ENCODE assay signal across 20 cellular contexts in the genomic region with DNA sequence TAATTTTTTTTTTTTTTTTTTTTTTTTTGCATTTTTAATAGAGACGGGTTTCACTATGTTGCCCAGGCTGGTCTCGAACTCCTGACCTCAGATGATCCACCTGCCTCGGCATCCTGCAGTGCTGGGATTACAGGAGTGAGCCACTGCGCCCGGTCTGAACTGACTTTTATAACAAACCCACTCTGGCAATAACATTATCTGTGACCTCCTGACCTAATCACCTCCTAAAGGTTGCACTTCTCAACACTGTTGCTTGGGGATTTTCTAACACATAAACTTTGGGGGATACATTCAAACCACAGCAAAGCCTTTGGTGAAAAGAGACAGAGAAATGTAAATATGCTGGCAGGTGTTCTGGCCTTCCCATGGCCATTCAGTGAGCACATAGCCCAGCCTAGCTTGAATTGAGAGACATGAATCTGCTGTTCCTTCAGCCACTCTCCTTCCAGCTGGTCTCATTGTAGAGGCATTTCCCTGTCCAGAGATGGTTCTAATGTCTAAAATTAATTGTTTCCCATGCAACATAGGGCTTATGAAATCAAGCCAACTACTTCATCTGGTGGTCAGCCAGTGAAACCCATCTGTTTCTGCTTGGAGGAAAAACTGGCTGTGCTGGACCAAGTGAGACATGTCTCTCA. TPM values are rescaled to one million over a fixed set of nuclear protein-coding genes. Genes with fewer than 3 reads are reported as not detected.
A peak's percentile ranks its signal among the peaks of the same experiment; 100 is the strongest.
DNase-seq lines count a peak whose midpoint lies in the region; ATAC-seq, FAIRE-seq and TF ChIP-seq lines count a peak whose summit lies in the region.
"Had no signal": no experiment of that assay in that cellular context is flagged by ENCODE, and none has a peak within 500 bp of the region (broad histone marks: within the 10 kb centered on the region; RNA-seq: fewer than 3 reads in every experiment).

No MANE protein-coding gene starts in this region.

- H3K9me3 Mint-ChIP-seq in astrocyte (ENCODE audit: unreplicated experiment), result no peaks in the 10 kb centered on the region
- H3K9me3 Mint-ChIP-seq in activated CD8-positive, alpha-beta T cell treated with anti-CD3 and anti-CD28 coated beads for 36 hours, result no peaks in the 10 kb centered on the region
- H3K9me3 Mint-ChIP-seq: activated B cell treated with CpG ODN at 0.5 μM for 24 hours; activated T-cell treated with anti-CD3 and anti-CD28 coated beads, Interleukin-2, amount 50 U/mL, for 4 hours; immature natural killer cell; stimulated activated naive B cell treated with anti-CD40 and anti-IgM and Interleukin-4, amounts not matched to agents 10 μg/mL and 1 μg/mL and 100 μg/mL, for 72 hours; T-helper 2 cell treated with Interferon-gamma antibody and Interleukin-4, amounts not matched to agents 5 μg/mL and 100 μg/mL, for 36 hours had no signal

- TF ChIP-seq CTCF in AG10803 (conservative IDR thresholded peaks at IDR 0.05; ENCODE audit: low read length) (no peak; the same call in 1 of the 2 replicates), GM12865 (IDR thresholded peaks at IDR 0.05; ENCODE audit: insufficient read depth, low read depth, low read length, missing control alignments) (no peak), astrocyte (IDR thresholded peaks at IDR 0.05; ENCODE audit: insufficient read depth, low read depth, low read length) (no peak), cardiac muscle cell (IDR thresholded peaks at IDR 0.05; ENCODE audit: low read depth, low read length) (no peak), omental fat pad (IDR thresholded peaks at IDR 0.05) (no peak), hepatocyte (IDR thresholded peaks at IDR 0.05; ENCODE audit: poor library complexity) (no peak)
- TF ChIP-seq CTCF in activated CD8-positive, alpha-beta T cell treated with anti-CD3 and anti-CD28 coated beads for 36 hours (IDR thresholded peaks at IDR 0.05), result no peak

- H3K4me3 ChIP-seq in AG10803 (ENCODE audit: low read length) (no peak overlapping the region), GM12865 (ENCODE audit: low read depth, low read length) (no peak overlapping the region), astrocyte (ENCODE audit: insufficient read depth, low read depth, low read length) (no peak overlapping the region), cardiac muscle cell (no peak overlapping the region), small intestine (ENCODE audit: low read depth in 1 of 2, low read length in 2 of 2) (no peak overlapping the region), hepatocyte (no peak overlapping the region)
- H3K4me3 ChIP-seq: HAP-1 had no signal

- H3K27ac Mint-ChIP-seq in astrocyte (ENCODE audit: unreplicated experiment), result no peak overlapping the region
- H3K27ac Mint-ChIP-seq in activated CD8-positive, alpha-beta T cell treated with anti-CD3 and anti-CD28 coated beads for 36 hours, result no peak overlapping the region
- H3K27ac Mint-ChIP-seq: activated B cell treated with CpG ODN at 0.5 μM for 24 hours; activated CD8-positive, alpha-beta T cell treated with anti-CD3 and anti-CD28 coated beads, Interleukin-2, amount 10 ng/mL, durations not matched to agents 7 days and 5 days; activated naive CD8-positive, alpha-beta T cell; stimulated activated naive B cell treated with anti-CD40 and anti-IgM and Interleukin-4, amounts not matched to agents 10 μg/mL and 1 μg/mL and 100 μg/mL, for 72 hours; T-helper 2 cell treated with Interferon-gamma antibody and Interleukin-4, amounts not matched to agents 5 μg/mL and 100 μg/mL, for 36 hours had no signal

- H3K4me3 Mint-ChIP-seq in astrocyte (ENCODE audit: unreplicated experiment), result no peak overlapping the region
- no peak overlapping the region for H3K4me3 Mint-ChIP-seq in activated CD8-positive, alpha-beta T cell treated with anti-CD3 and anti-CD28 coated beads for 36 hours
- H3K4me3 Mint-ChIP-seq: activated B cell treated with CpG ODN at 0.5 μM for 24 hours; activated CD8-positive, alpha-beta T cell treated with anti-CD3 and anti-CD28 coated beads, Interleukin-2, amount 10 ng/mL, durations not matched to agents 7 days and 5 days; activated naive CD8-positive, alpha-beta T cell; activated T-cell treated with anti-CD3 and anti-CD28 coated beads, Interleukin-2, amount 50 U/mL, for 4 hours; immature natural killer cell; stimulated activated naive B cell treated with anti-CD40 and anti-IgM and Interleukin-4, amounts not matched to agents 10 μg/mL and 1 μg/mL and 100 μg/mL, for 72 hours; T-helper 2 cell treated with Interferon-gamma antibody and Interleukin-4, amounts not matched to agents 5 μg/mL and 100 μg/mL, for 36 hours had no signal

- no peaks in the 10 kb centered on the region for H3K27me3 ChIP-seq in astrocyte (ENCODE audit: insufficient read depth, low read length)
- H3K27me3 ChIP-seq in cardiac muscle cell, result no peaks in the 10 kb centered on the region
- no peaks in the 10 kb centered on the region for H3K27me3 ChIP-seq in small intestine (ENCODE audit: control insufficient read depth in 2 of 2, insufficient read depth in 2 of 2, low read length in 2 of 2)
- no peaks in the 10 kb centered on the region for H3K27me3 ChIP-seq in hepatocyte
- H3K27me3 ChIP-seq: brain microvascular endothelial cell, neutrophil had no signal

- no peaks in the 10 kb centered on the region for H3K9me3 ChIP-seq in astrocyte (ENCODE audit: insufficient read depth, low read depth, low read length)
- H3K9me3 ChIP-seq in cardiac muscle cell (ENCODE audit: low read depth), result no peaks in the 10 kb centered on the region
- no peaks in the 10 kb centered on the region for H3K9me3 ChIP-seq in small intestine (ENCODE audit: control insufficient read depth, low read depth)
- no peaks in the 10 kb centered on the region for H3K9me3 ChIP-seq in hepatocyte (ENCODE audit: low read depth)
- H3K9me3 ChIP-seq: HAP-1, neutrophil had no signal

- POLR2A ChIA-PET in activated CD8-positive, alpha-beta T cell treated with anti-CD3 and anti-CD28 coated beads for 36 hours (lab: Charles Lee), result interaction anchor here (0.9 to 1.4 kb wide), 2 partner anchors 14 to 64 kb away, joined by 3 to 4 read pairs; no protein-coding TSS in a partner anchor

- intact Hi-C loops in activated CD8-positive, alpha-beta T cell treated with anti-CD3 and anti-CD28 coated beads for 36 hours (cut with micrococcal nuclease), result no loop called here

- no peaks in the 10 kb centered on the region for H3K9me2 ChIP-seq in hepatocyte (replicated peaks; ENCODE audit: insufficient read depth)

- H3K4me1 ChIP-seq in astrocyte (ENCODE audit: insufficient read depth, low read length), result no peaks in the 10 kb centered on the region
- H3K4me1 ChIP-seq in cardiac muscle cell (ENCODE audit: low read depth), result peaks cover 12% of the 10 kb centered on the region
- peaks cover 0 to 2% of the 10 kb centered on the region in 2 donors for H3K4me1 ChIP-seq in small intestine (ENCODE audit: control insufficient read depth in 2 of 2, insufficient read depth in 1 of 2, low read depth in 1 of 2, low read length in 1 of 2)
- no peaks in the 10 kb centered on the region for H3K4me1 ChIP-seq in hepatocyte (ENCODE audit: insufficient read depth)
- H3K4me1 ChIP-seq: HAP-1 had no signal

- ATAC-seq in omental fat pad (ENCODE audit: low FRiP score), result no peak
- ATAC-seq in activated CD8-positive, alpha-beta T cell treated with anti-CD3 and anti-CD28 coated beads for 36 hours, result no peak
- ATAC-seq: activated CD8-positive, alpha-beta T cell treated with anti-CD3 and anti-CD28 coated beads, Interleukin-2, amount 10 ng/mL, durations not matched to agents 7 days and 5 days; activated T-cell treated with anti-CD3 and anti-CD28 coated beads, Interleukin-2, amount 50 U/mL, for 4 hours; stimulated activated naive B cell treated with anti-CD40 and anti-IgM and Interleukin-4, amounts not matched to agents 10 μg/mL and 1 μg/mL and 100 μg/mL, for 72 hours had no signal

- H3K27ac ChIP-seq in astrocyte (ENCODE audit: low read depth, low read length) (no peak overlapping the region), cardiac muscle cell (peak overlapping the region; percentile 82), small intestine (ENCODE audit: low read depth in 1 of 2, low read length in 1 of 2) (no peak overlapping the region), hepatocyte (no peak overlapping the region)
- H3K27ac ChIP-seq: brain microvascular endothelial cell, neutrophil had no signal

- H3K36me3 Mint-ChIP-seq in astrocyte (ENCODE audit: low read depth, unreplicated experiment), result peaks cover 3% of the 10 kb centered on the region
- peaks cover 9% of the 10 kb centered on the region for H3K36me3 Mint-ChIP-seq in activated CD8-positive, alpha-beta T cell treated with anti-CD3 and anti-CD28 coated beads for 36 hours (ENCODE audit: low read depth)

- no peak for FAIRE-seq in astrocyte (lab: Jason Lieb, UNC)
- no peak for FAIRE-seq in small intestine (lab: Jason Lieb, UNC)

- no peak overlapping the region for H3K9ac ChIP-seq in astrocyte (ENCODE audit: low read length)

- H3K4me1 Mint-ChIP-seq in astrocyte (ENCODE audit: low read depth, unreplicated experiment), result peaks cover 10% of the 10 kb centered on the region
- H3K4me1 Mint-ChIP-seq in activated CD8-positive, alpha-beta T cell treated with anti-CD3 and anti-CD28 coated beads for 36 hours (ENCODE audit: low read depth), result no peaks in the 10 kb centered on the region
- H3K4me1 Mint-ChIP-seq: activated B cell treated with CpG ODN at 0.5 μM for 24 hours, immature natural killer cell had no signal

- WGBS in small intestine, 3 donors, result 84 to 94% (median 90%) methylated on average over 4 to 5 of the region's 5 CpGs
- 93% methylated on average over 5 of the region's 5 CpGs for WGBS in hepatocyte (ENCODE audit: low lambda C conversion rate, missing lambda C conversion rate)

- H3K27me3 Mint-ChIP-seq in astrocyte (ENCODE audit: low read depth, unreplicated experiment), result no peaks in the 10 kb centered on the region
- H3K27me3 Mint-ChIP-seq in activated CD8-positive, alpha-beta T cell treated with anti-CD3 and anti-CD28 coated beads for 36 hours, result no peaks in the 10 kb centered on the region
- H3K27me3 Mint-ChIP-seq: activated B cell treated with CpG ODN at 0.5 μM for 24 hours; activated naive CD8-positive, alpha-beta T cell; stimulated activated naive B cell treated with anti-CD40 and anti-IgM and Interleukin-4, amounts not matched to agents 10 μg/mL and 1 μg/mL and 100 μg/mL, for 72 hours had no signal

- H3K36me3 ChIP-seq in astrocyte (ENCODE audit: insufficient read depth, low read length) (no peaks in the 10 kb centered on the region), cardiac muscle cell (no peaks in the 10 kb centered on the region), small intestine (ENCODE audit: control insufficient read depth in 2 of 2, insufficient read depth in 2 of 2, low read length in 2 of 2) (peaks cover 0 to 3% of the 10 kb centered on the region in 2 donors), hepatocyte (replicated peaks; ENCODE audit: insufficient read depth, low read depth) (no peaks in the 10 kb centered on the region)
- H3K36me3 ChIP-seq: brain microvascular endothelial cell, HAP-1 had no signal

- H2AFZ ChIP-seq in astrocyte (ENCODE audit: low read depth, low read length), result no peak overlapping the region
- H2AFZ ChIP-seq in hepatocyte, result no peak overlapping the region

- no peaks in the 10 kb centered on the region for H3K79me2 ChIP-seq in astrocyte (ENCODE audit: insufficient read depth, low read length)
- no peaks in the 10 kb centered on the region for H3K79me2 ChIP-seq in hepatocyte

- H3K4me2 ChIP-seq in astrocyte (ENCODE audit: low read length) (no peak overlapping the region), hepatocyte (no peak overlapping the region)

- DNase-seq in AG10803 (ENCODE audit: low read depth), result peak; percentile 93
- DNase-seq in GM12865 (ENCODE audit: low read depth), result peak; percentile 35
- peak; percentile 30 for DNase-seq in astrocyte (ENCODE audit: low read depth)
- no peak for DNase-seq in cardiac muscle cell (ENCODE audit: low read depth in 1 of 2, low spot score in 1 of 2)
- DNase-seq in small intestine, result no peak
- DNase-seq in omental fat pad (ENCODE audit: low spot score), result no peak
- no peak for DNase-seq in activated CD8-positive, alpha-beta T cell treated with anti-CD3 and anti-CD28 coated beads for 36 hours
- no peak for DNase-seq in hepatocyte (ENCODE audit: low spot score)
- DNase-seq: activated B cell treated with CpG ODN at 0.5 μM for 24 hours; activated CD8-positive, alpha-beta T cell treated with anti-CD3 and anti-CD28 coated beads, Interleukin-2, amount 10 ng/mL, durations not matched to agents 7 days and 5 days; activated T-cell treated with anti-CD3 and anti-CD28 coated beads, Interleukin-2, amount 50 U/mL, for 4 hours; brain microvascular endothelial cell; immature natural killer cell; NCI-H1436; NCI-H748 treated with DMSO at 0.1 percent for 48 hours; stimulated activated naive B cell treated with anti-CD40 and anti-IgM and Interleukin-4, amounts not matched to agents 10 μg/mL and 1 μg/mL and 100 μg/mL, for 72 hours had no signal

- H4K20me1 ChIP-seq in astrocyte (ENCODE audit: insufficient read depth, low read length) (no peaks in the 10 kb centered on the region), hepatocyte (ENCODE audit: insufficient read depth, poor library complexity, severe bottlenecking) (no peaks in the 10 kb centered on the region)

- CTCF ChIA-PET in activated CD8-positive, alpha-beta T cell treated with anti-CD3 and anti-CD28 coated beads for 36 hours (lab: Charles Lee), result interaction anchor here (1.0 kb wide), 1 partner anchor 78 kb away, joined by 3 read pairs; no protein-coding TSS in a partner anchor

RNA-seq across cellular contexts. Expression of a gene that starts 28.3 kb away (rescaled TPM):
- total RNA-seq in astrocyte (23.0 and 24.1 TPM in 2 replicates), cardiac muscle cell (42.6 and 49.8 TPM in 2 replicates), omental fat pad (10 to 100 TPM; 31.3 to 68.3 (median 50.3) TPM), hepatocyte (60.0 and 61.5 TPM in 2 replicates)
- polyA plus RNA-seq in cardiac muscle cell (37.3 and 41.6 TPM in 2 replicates), small intestine (10 to 100 TPM; 18.1 to 53.0 (median 37.6) TPM), hepatocyte (48.9 and 57.3 TPM in 2 replicates)
- total RNA-seq in activated CD8-positive, alpha-beta T cell treated with anti-CD3 and anti-CD28 coated beads for 36 hours, result 10 to 100 TPM; 31.3 to 32.5 TPM

RNA-seq across cellular contexts. Expression of a gene that starts 28.7 kb away (rescaled TPM):
- total RNA-seq in astrocyte (33.0 and 34.0 TPM in 2 replicates), cardiac muscle cell (6.7 and 9.2 TPM in 2 replicates), omental fat pad (100 to 1,000 TPM in 1 of 4 donors, 10 to 100 TPM in 3; 37.4 to 103 (median 79.9) TPM), hepatocyte (38.1 and 40.3 TPM in 2 replicates)
- polyA plus RNA-seq in cardiac muscle cell (4.5 and 6.6 TPM in 2 replicates), small intestine (1 to 10 TPM; 1.6 to 4.8 (median 2.7) TPM), hepatocyte (10.3 and 15.0 TPM in 2 replicates)
- total RNA-seq in activated CD8-positive, alpha-beta T cell treated with anti-CD3 and anti-CD28 coated beads for 36 hours, result 1 to 10 TPM; 5.9 to 6.9 TPM

Comparison
In these comparisons a context has a peak if more than half of its experiments do, and no peak if none do; other contexts are left out.
1. DNase-seq: peak in AG10803 (single experiment), GM12865 (single experiment) and astrocyte (single experiment); none in cardiac muscle cell (0 of 2), small intestine (single experiment), omental fat pad (single experiment), activated CD8-positive, alpha-beta T cell treated with anti-CD3 and anti-CD28 coated beads for 36 hours (single experiment) and hepatocyte (single experiment).